Comparison of ENCODE assay signal across 19 cellular contexts in genomic region chr1:169117014-169117413, GRCh38. TPM values are rescaled to one million over a fixed set of nuclear protein-coding genes. Genes with fewer than 3 reads are reported as not detected.
DNase-seq lines count a peak whose midpoint lies in the region; ATAC-seq and TF ChIP-seq lines count a peak whose summit lies in the region.
"Had no signal": no experiment of that assay in that cellular context is flagged by ENCODE, and none has a peak within 500 bp of the region (broad histone marks: within the 10 kb centered on the region; RNA-seq: fewer than 3 reads in every experiment).

No MANE protein-coding gene starts in this region.

- TF ChIP-seq CTCF in heart left ventricle (IDR thresholded peaks at IDR 0.05) (no peak), thyroid gland (IDR thresholded peaks at IDR 0.05) (no peak), OCI-LY7 (conservative IDR thresholded peaks at IDR 0.05; ENCODE audit: low read length) (no peak)

- no peak overlapping the region for H3K9ac ChIP-seq in mucosa of rectum (ENCODE audit: low read depth in 1 of 2, low read length in 2 of 2)

- H3K36me3 Mint-ChIP-seq in dendritic cell treated with granulocyte-macrophage colony-stimulating factor and Interleukin-4, amounts not matched to agents 40 ng/mL and 50 ng/mL, for 4 days (ENCODE audit: low read depth): peaks cover 76% of the 10 kb centered on the region

- BruUV-seq in OCI-LY7 (replicated peaks; lab: Mats Ljungman, UMichigan): no TSS peak

- H3K27me3 ChIP-seq in heart left ventricle (no peaks in the 10 kb centered on the region), mucosa of rectum (ENCODE audit: control insufficient read depth in 2 of 2, insufficient read depth in 2 of 2, low read length in 2 of 2) (no peaks in the 10 kb centered on the region), thyroid gland (no peaks in the 10 kb centered on the region)
- H3K27me3 ChIP-seq: left lung had no signal

- H3K9me2 ChIP-seq in OCI-LY7 (ENCODE audit: insufficient read depth, low read length): no peaks in the 10 kb centered on the region

- peak overlapping the region in 9 of 12 donors; percentile 56 to 97 (median 79) for H3K27ac ChIP-seq in heart left ventricle
- H3K27ac ChIP-seq in mucosa of rectum (ENCODE audit: low read depth in 2 of 2, low read length in 2 of 2): peak overlapping the region; percentile 2 to 71
- peak overlapping the region; percentile 34 to 92 (median 68) for H3K27ac ChIP-seq in thyroid gland
- no peak overlapping the region for H3K27ac ChIP-seq in OCI-LY7 (ENCODE audit: low read depth, low read length, poor library complexity, severe bottlenecking)

- intact Hi-C loops in heart left ventricle (cut with DNase I): loop anchor here in 1 of 10 donors (10.0 kb wide), 1 partner anchor 502 kb away; no protein-coding TSS in a partner anchor
- intact Hi-C loops in left cardiac atrium (cut with DNase I): no loop called here
- intact Hi-C loops in dendritic cell treated with granulocyte-macrophage colony-stimulating factor and Interleukin-4, amounts not matched to agents 40 ng/mL and 50 ng/mL, for 4 days (cut with micrococcal nuclease): loop anchor here (2.0 to 10.0 kb wide), 3 partner anchors 20 to 772 kb away; partner anchors contain the start of gene SLC19A2
- intact Hi-C loops in thyroid gland (cut with DNase I): no loop called here
- intact Hi-C loops in OCI-LY7 (cut with micrococcal nuclease; ENCODE audit: unreplicated experiment): no loop called here

- no peak overlapping the region for H3K4me3 ChIP-seq in heart left ventricle
- no peak overlapping the region for H3K4me3 ChIP-seq in mucosa of rectum (ENCODE audit: low read length in 2 of 2)
- no peak overlapping the region for H3K4me3 ChIP-seq in thyroid gland (replicated peaks in 1 of 3)
- no peak overlapping the region for H3K4me3 ChIP-seq in OCI-LY7 (ENCODE audit: low read depth, low read length, poor library complexity, severe bottlenecking)

- H3K36me3 ChIP-seq in heart left ventricle: peaks cover 0 to 90% (median 29%) of the 10 kb centered on the region in 9 donors
- H3K36me3 ChIP-seq in mucosa of rectum (ENCODE audit: control insufficient read depth in 2 of 2, insufficient read depth in 2 of 2, low read length in 2 of 2): peaks cover 52 to 58% of the 10 kb centered on the region in 2 donors
- peaks cover 25 to 41% of the 10 kb centered on the region in 2 donors for H3K36me3 ChIP-seq in thyroid gland
- peaks cover 88% of the 10 kb centered on the region for H3K36me3 ChIP-seq in OCI-LY7 (ENCODE audit: insufficient read depth, low read length)

- CTCF ChIA-PET in OCI-LY7 (lab: Charles Lee; ENCODE audit: unreplicated experiment): no interaction called here

- no peak for TF ChIP-seq POLR2A in heart left ventricle (IDR thresholded peaks at IDR 0.05)
- no peak for TF ChIP-seq POLR2A in thyroid gland (IDR thresholded peaks at IDR 0.05)

- no peak overlapping the region for H3K4me2 ChIP-seq in OCI-LY7 (ENCODE audit: low read length)

- 0 out of 2 replicates have a peak, but pooled peaks cover 9% of the 10 kb centered on the region for H4K20me1 ChIP-seq in OCI-LY7 (ENCODE audit: insufficient read depth, low read length)

- WGBS in heart left ventricle, 4 donors: 58 to 65% (median 62%) methylated on average over 2 of the region's 2 CpGs
- 92 to 94% methylated on average over 2 of the region's 2 CpGs for WGBS in thyroid gland, 2 donors

- ATAC-seq in heart left ventricle (no peak), left cardiac atrium (no peak)

- H3K27me3 Mint-ChIP-seq in dendritic cell treated with granulocyte-macrophage colony-stimulating factor and Interleukin-4, amounts not matched to agents 40 ng/mL and 50 ng/mL, for 4 days: no peaks in the 10 kb centered on the region
- H3K27me3 Mint-ChIP-seq: CD4-positive, CD25-positive, alpha-beta regulatory T cell; central memory CD8-positive, alpha-beta T cell had no signal

- H3K4me1 ChIP-seq in heart left ventricle (peaks cover 0 to 94% (median 39%) of the 10 kb centered on the region in 12 donors), mucosa of rectum (ENCODE audit: control insufficient read depth in 2 of 2, insufficient read depth in 2 of 2, low read length in 2 of 2) (peaks cover 17 to 52% of the 10 kb centered on the region in 2 donors), thyroid gland (peaks cover 47 to 83% of the 10 kb centered on the region in 2 donors), OCI-LY7 (ENCODE audit: insufficient read depth, low read length, poor library complexity, severe bottlenecking) (peaks cover 37% of the 10 kb centered on the region)

- peaks cover 55% of the 10 kb centered on the region for H3K4me1 Mint-ChIP-seq in dendritic cell treated with granulocyte-macrophage colony-stimulating factor and Interleukin-4, amounts not matched to agents 40 ng/mL and 50 ng/mL, for 4 days (ENCODE audit: low read depth)
- H3K4me1 Mint-ChIP-seq: central memory CD8-positive, alpha-beta T cell had no signal

- peak overlapping the region; percentile 87 for H3K27ac Mint-ChIP-seq in dendritic cell treated with granulocyte-macrophage colony-stimulating factor and Interleukin-4, amounts not matched to agents 40 ng/mL and 50 ng/mL, for 4 days
- H3K27ac Mint-ChIP-seq: T-helper 2 cell treated with Interferon-gamma antibody and Interleukin-4, amounts not matched to agents 5 μg/mL and 100 μg/mL, for 36 hours had no signal

- H3K9me3 ChIP-seq in heart left ventricle (no peaks in the 10 kb centered on the region), mucosa of rectum (ENCODE audit: control insufficient read depth in 2 of 2, low read length in 2 of 2) (no peaks in the 10 kb centered on the region), thyroid gland (no peaks in the 10 kb centered on the region), OCI-LY7 (ENCODE audit: low read length) (peaks cover 6% of the 10 kb centered on the region; the same call in 1 of the 2 replicates)
- H3K9me3 ChIP-seq: left lung had no signal

- peaks cover 5% of the 10 kb centered on the region; the same call in 1 of the 2 replicates for H3K79me2 ChIP-seq in OCI-LY7 (ENCODE audit: insufficient read depth, low read depth, low read length)

- DNase-seq in heart left ventricle (no peak), left cardiac atrium (no peak), thyroid gland (no peak), NCI-H446 (lab: John Stamatoyannopoulos, UW) (no peak), OCI-LY7 (ENCODE audit: low spot score) (no peak), NCI-H2107 (lab: John Stamatoyannopoulos, UW) (no peak)
- DNase-seq: ACHN; activated CD4-positive, CD25-positive, alpha-beta regulatory T cell; CD4-positive, CD25-positive, alpha-beta regulatory T cell; H9; left lung; NCI-H1436; NCI-H345; nephron progenitor cell; SIG-M5 had no signal

- POLR2A ChIA-PET in OCI-LY7 (lab: Charles Lee): no interaction called here

- no peak overlapping the region for H3K4me3 Mint-ChIP-seq in dendritic cell treated with granulocyte-macrophage colony-stimulating factor and Interleukin-4, amounts not matched to agents 40 ng/mL and 50 ng/mL, for 4 days
- H3K4me3 Mint-ChIP-seq: central memory CD8-positive, alpha-beta T cell; H9; T-helper 2 cell treated with Interferon-gamma antibody and Interleukin-4, amounts not matched to agents 5 μg/mL and 100 μg/mL, for 36 hours had no signal

- H2AFZ ChIP-seq in OCI-LY7 (ENCODE audit: low read length): no peak overlapping the region

- H3K9me3 Mint-ChIP-seq in dendritic cell treated with granulocyte-macrophage colony-stimulating factor and Interleukin-4, amounts not matched to agents 40 ng/mL and 50 ng/mL, for 4 days: no peaks in the 10 kb centered on the region
- H3K9me3 Mint-ChIP-seq: central memory CD8-positive, alpha-beta T cell; H9; nephron progenitor cell; T-helper 2 cell treated with Interferon-gamma antibody and Interleukin-4, amounts not matched to agents 5 μg/mL and 100 μg/mL, for 36 hours had no signal

RNA-seq across cellular contexts. Expression of gene ATP1B1, which starts 10.5 kb away (rescaled TPM):
- total RNA-seq in heart left ventricle: 100 to 1,000 TPM; 245 to 640 (median 339) TPM
- polyA plus RNA-seq in heart left ventricle: 100 to 1,000 TPM; 165 to 372 TPM
- 100 to 1,000 TPM; 177 to 272 TPM for total RNA-seq in left cardiac atrium
- total RNA-seq in thyroid gland: 100 to 1,000 TPM; 310 to 509 (median 429) TPM
- total RNA-seq in OCI-LY7 (2014; rRNA removed; shearing (Covaris generic)): 14.5 and 17.5 TPM in 2 replicates
- 21.5 and 22.5 TPM in 2 replicates for total RNA-seq in OCI-LY7 (2022)

Comparison
In these comparisons a context has a peak if more than half of its experiments do, and no peak if none do; other contexts are left out.
1. RNA of gene ATP1B1, which starts 10.5 kb away (total RNA-seq): 310 to 509 TPM in thyroid gland, 245 to 640 TPM in heart left ventricle and 177 to 272 TPM in left cardiac atrium; 14.5 to 22.5 TPM in OCI-LY7; every median in the first group is over 4 times any median in the second.